8 cellular contexts compared by ENCODE assay signal in the genomic region with DNA sequence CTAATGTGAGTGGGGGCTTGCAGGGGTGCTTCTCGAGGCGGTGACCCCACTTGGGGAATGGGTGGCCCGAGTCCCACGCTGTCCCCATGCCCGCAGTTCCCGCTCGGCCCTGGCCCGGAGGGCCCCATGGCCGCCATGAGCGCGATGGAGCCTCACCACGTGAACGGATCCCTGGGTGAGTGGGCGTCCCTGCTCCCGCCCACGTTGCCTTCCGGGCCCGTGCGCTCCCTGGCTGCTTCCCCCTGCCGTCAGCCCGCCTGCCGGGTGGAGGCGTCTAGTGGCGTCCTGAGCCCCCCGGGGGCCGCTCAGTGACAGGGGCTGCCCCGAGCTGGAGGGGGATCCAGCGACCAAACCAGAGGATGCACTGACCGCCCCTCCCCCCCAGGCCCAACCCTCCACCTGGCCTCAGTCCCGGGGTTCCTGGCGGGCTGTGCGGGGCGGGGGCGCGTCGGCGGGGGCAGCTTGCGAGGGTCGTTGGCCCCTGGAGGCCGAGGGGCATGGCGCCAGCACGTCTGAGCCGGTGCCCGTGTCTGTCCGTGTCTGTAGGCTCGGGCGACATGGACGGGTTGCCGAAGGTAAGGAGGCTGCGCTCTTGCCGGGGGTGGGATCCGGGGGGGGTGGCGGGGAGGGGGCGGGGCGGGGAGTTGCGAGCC. TPM values are rescaled to one million over a fixed set of nuclear protein-coding genes. Genes with fewer than 3 reads are reported as not detected.
DNase-seq lines count a peak whose midpoint lies in the region; ATAC-seq and TF ChIP-seq lines count a peak whose summit lies in the region.

No MANE protein-coding gene starts in this region.

- ATAC-seq in GM21619 (IDR thresholded peaks at IDR 0.05; ENCODE audit: unreplicated experiment), result no peak
- ATAC-seq in GM18858 (IDR thresholded peaks at IDR 0.05; ENCODE audit: unreplicated experiment), result no peak

- peaks cover 7% of the 10 kb centered on the region for H3K4me1 ChIP-seq in endodermal cell (ENCODE audit: control insufficient read depth, insufficient read depth, low read length)
- H3K4me1 ChIP-seq in ovary (ENCODE audit: insufficient read depth), result peaks cover 17% of the 10 kb centered on the region

- H3K27ac Mint-ChIP-seq in endodermal cell, result no peak overlapping the region

- no peak for TF ChIP-seq EP300 in ovary (IDR thresholded peaks at IDR 0.05)

- H3K4me3 ChIP-seq in endodermal cell (ENCODE audit: low read length), result peak overlapping the region; percentile 35
- H3K4me3 ChIP-seq in ovary, result peak overlapping the region; percentile 33

- H3K36me3 ChIP-seq in endodermal cell (ENCODE audit: control insufficient read depth, insufficient read depth, low read length) (peaks cover 3% of the 10 kb centered on the region), ovary (no peaks in the 10 kb centered on the region)

- no peak for TF ChIP-seq CTCF in endodermal cell (conservative IDR thresholded peaks at IDR 0.05)
- no peak for TF ChIP-seq CTCF in ovary (IDR thresholded peaks at IDR 0.05)

- H3K36me3 Mint-ChIP-seq in endodermal cell (ENCODE audit: low read depth), result peaks cover 6% of the 10 kb centered on the region

- H3K4me3 Mint-ChIP-seq in endodermal cell, result peak overlapping the region; percentile 58

- no peak overlapping the region for H3K27ac ChIP-seq in endodermal cell (ENCODE audit: low read depth, low read length)
- peak overlapping the region; percentile 43 to 76 for H3K27ac ChIP-seq in ovary

- WGBS in endodermal cell (ENCODE audit: insufficient coverage in 1 of 2, insufficient read length in 1 of 2), 2 experiments, result 22 to 34% methylated on average over 7 to 56 of the region's 56 CpGs
- WGBS in ovary, 3 donors, result 5 to 11% (median 8%) methylated on average over 28 to 56 of the region's 56 CpGs

- TF ChIP-seq POLR2A in ovary (IDR thresholded peaks at IDR 0.05), result peak; percentile 6

- H3K9ac ChIP-seq in endodermal cell (ENCODE audit: extremely low read depth, low read length, poor library complexity, severe bottlenecking), result no peak overlapping the region

- peaks cover 2% of the 10 kb centered on the region for H3K4me1 Mint-ChIP-seq in endodermal cell

- no peaks in the 10 kb centered on the region for H3K9me3 ChIP-seq in endodermal cell (ENCODE audit: control insufficient read depth, low read length)
- no peaks in the 10 kb centered on the region for H3K9me3 ChIP-seq in ovary

- DNase-seq in Daoy (ENCODE audit: low read depth), result peak; percentile 76
- peak; percentile 34 for DNase-seq in NCI-H1092 (lab: John Stamatoyannopoulos, UW)
- DNase-seq in endodermal cell, result peak; percentile 81
- peak; percentile 62 to 87 (median 85) for DNase-seq in ovary
- DNase-seq in EL, result no peak
- no peak for DNase-seq in SKM-1 treated with dmso at 0.1 percent for 144 hours (lab: John Stamatoyannopoulos, UW; ENCODE audit: unreplicated experiment)

- H3K9me3 Mint-ChIP-seq in endodermal cell, result no peaks in the 10 kb centered on the region

- intact Hi-C loops in ovary (cut with DNase I), result no loop called here

- H3K27me3 ChIP-seq in endodermal cell (ENCODE audit: control insufficient read depth, insufficient read depth, low read length, poor library complexity, severe bottlenecking) (no peaks in the 10 kb centered on the region), ovary (no peaks in the 10 kb centered on the region)

- peaks cover 3% of the 10 kb centered on the region for H3K27me3 Mint-ChIP-seq in endodermal cell (ENCODE audit: insufficient read depth)

RNA-seq across cellular contexts. Expression of a gene that starts 4.8 kb away (rescaled TPM):
- total RNA-seq in Daoy (2014; rRNA removed; shearing (Covaris generic)), result 7.0 and 7.4 TPM in 2 replicates
- total RNA-seq in endodermal cell (100 to 1,000 TPM; 156 to 212 TPM), ovary (100 to 1,000 TPM in 6 of 7 donors, 10 to 100 TPM in 1; 45.2 to 345 (median 217) TPM)
- 502 TPM for polyA plus RNA-seq in endodermal cell (2013, experiment 1 of 2)
- 458 TPM for polyA plus RNA-seq in endodermal cell (2013, experiment 2 of 2)
- polyA plus RNA-seq in ovary, result 100 to 1,000 TPM in 1 of 2 donors, 1 to 10 TPM in 1; 9.6 to 144 TPM

RNA-seq across cellular contexts. Expression of a gene that starts 14.0 kb away (rescaled TPM):
- total RNA-seq in Daoy (2014; rRNA removed; shearing (Covaris generic)), result 57.4 and 73.6 TPM in 2 replicates
- total RNA-seq in endodermal cell (10 to 100 TPM; 35.9 to 43.5 TPM), ovary (100 to 1,000 TPM in 2 of 7 donors, 10 to 100 TPM in 5; 58.9 to 124 (median 88.3) TPM)
- 154 TPM for polyA plus RNA-seq in endodermal cell (2013, experiment 1 of 2)
- 157 TPM for polyA plus RNA-seq in endodermal cell (2013, experiment 2 of 2)
- 10 to 100 TPM in 1 of 2 donors, 1 to 10 TPM in 1; 4.6 to 90.3 TPM for polyA plus RNA-seq in ovary

RNA-seq across cellular contexts. Expression of a gene that starts 35.7 kb away (rescaled TPM):
- total RNA-seq in Daoy (2014; rRNA removed; shearing (Covaris generic)), result not detected in 2 replicates
- not detected for total RNA-seq in endodermal cell
- polyA plus RNA-seq in endodermal cell (2013, experiment 1 of 2), result 0.21 TPM
- 0.21 TPM for polyA plus RNA-seq in endodermal cell (2013, experiment 2 of 2)
- 1 to 10 TPM; 1.8 to 9.2 (median 2.4) TPM for total RNA-seq in ovary
- 1 to 10 TPM; 1.4 to 3.2 TPM for polyA plus RNA-seq in ovary

RNA-seq across cellular contexts. Expression of a gene that starts 47.2 kb away (rescaled TPM):
- total RNA-seq in Daoy (2014; rRNA removed; shearing (Covaris generic)), result 5.1 and 7.3 TPM in 2 replicates
- 1 to 10 TPM in 1 of 2 donors, under 1 TPM in 1; 0.90 to 2.2 TPM for total RNA-seq in endodermal cell
- polyA plus RNA-seq in endodermal cell (2013, experiment 1 of 2), result 15.5 TPM
- polyA plus RNA-seq in endodermal cell (2013, experiment 2 of 2), result 18.2 TPM
- total RNA-seq in ovary, result 10 to 100 TPM in 2 of 7 donors, 1 to 10 TPM in 5; 1.5 to 20.9 (median 3.7) TPM
- polyA plus RNA-seq in ovary, result 1 to 10 TPM in 1 of 2 donors, under 1 TPM in 1; 0.67 to 2.7 TPM

Comparison
In these comparisons a context has a peak if more than half of its experiments do, and no peak if none do; other contexts are left out.
1. DNase-seq: peak in Daoy (single experiment), NCI-H1092 (single experiment), endodermal cell (single experiment) and ovary (5 of 5); none in EL (single experiment) and SKM-1 treated with dmso at 0.1 percent for 144 hours (single experiment).